In genomic region chr5:8997542-8998070, GRCh38 we compare ENCODE assay signal across 18 cellular contexts.
DNase-seq lines count a peak whose midpoint lies in the region; ATAC-seq and TF ChIP-seq lines count a peak whose summit lies in the region.
"Had no signal": no experiment of that assay in that cellular context is flagged by ENCODE, and none has a peak within 500 bp of the region (broad histone marks: within the 10 kb centered on the region; RNA-seq: fewer than 3 reads in every experiment).

No MANE protein-coding gene starts in this region.

- H3K27me3 ChIP-seq in breast epithelium (no peaks in the 10 kb centered on the region), neural progenitor cell (peaks cover 80% of the 10 kb centered on the region)
- no peaks in the 10 kb centered on the region for H3K27me3 ChIP-seq in effector memory CD4-positive, alpha-beta T cell (replicated peaks; ENCODE audit: control insufficient read depth, insufficient read depth, low read length, poor library complexity, severe bottlenecking)
- H3K27me3 ChIP-seq: BLaER1 had no signal

- no peaks in the 10 kb centered on the region for H3K4me1 ChIP-seq in breast epithelium
- peaks cover 9% of the 10 kb centered on the region for H3K4me1 ChIP-seq in neural progenitor cell
- H3K4me1 ChIP-seq in effector memory CD4-positive, alpha-beta T cell (ENCODE audit: control insufficient read depth, insufficient read depth, low read length, poor library complexity, severe bottlenecking), result no peaks in the 10 kb centered on the region
- H3K4me1 ChIP-seq: BLaER1 had no signal

- intact Hi-C loops in MCF 10A (cut with micrococcal nuclease) (loop anchor here (10.0 kb wide), 1 partner anchor 243 kb away; no protein-coding TSS in a partner anchor), breast epithelium (cut with DNase I; ENCODE audit: low total_unique reads) (no loop called here)

- no peaks in the 10 kb centered on the region for H3K36me3 Mint-ChIP-seq in MCF 10A (ENCODE audit: insufficient read depth, unreplicated experiment)
- peaks cover 1% of the 10 kb centered on the region for H3K36me3 Mint-ChIP-seq in neural progenitor cell
- H3K36me3 Mint-ChIP-seq: CD14-positive monocyte; CD4-positive, alpha-beta memory T cell had no signal

- no peaks in the 10 kb centered on the region for H3K9me3 ChIP-seq in breast epithelium
- no peaks in the 10 kb centered on the region for H3K9me3 ChIP-seq in neural progenitor cell (ENCODE audit: low read depth)
- no peaks in the 10 kb centered on the region for H3K9me3 ChIP-seq in effector memory CD4-positive, alpha-beta T cell (ENCODE audit: control insufficient read depth, low read length)

- H3K9ac ChIP-seq in neural progenitor cell, result no peak overlapping the region
- H3K9ac ChIP-seq: BLaER1 had no signal

- H3K4me3 Mint-ChIP-seq in MCF 10A (ENCODE audit: unreplicated experiment) (no peak overlapping the region), neural progenitor cell (no peak overlapping the region)
- H3K4me3 Mint-ChIP-seq: CD14-positive monocyte; CD4-positive, alpha-beta memory T cell; H9 had no signal

- H3K4me2 ChIP-seq in neural progenitor cell, result peak overlapping the region; percentile 17
- H3K4me2 ChIP-seq: BLaER1 had no signal

- H3K27ac Mint-ChIP-seq in MCF 10A (ENCODE audit: low read depth, unreplicated experiment), result no peak overlapping the region
- H3K27ac Mint-ChIP-seq in neural progenitor cell, result no peak overlapping the region
- H3K27ac Mint-ChIP-seq: CD14-positive monocyte; CD4-positive, alpha-beta memory T cell had no signal

- H3K4me1 Mint-ChIP-seq in MCF 10A (ENCODE audit: insufficient read depth, unreplicated experiment) (peaks cover 6% of the 10 kb centered on the region), neural progenitor cell (peaks cover 13% of the 10 kb centered on the region)
- H3K4me1 Mint-ChIP-seq: CD14-positive monocyte; CD4-positive, alpha-beta memory T cell had no signal

- peaks cover 8% of the 10 kb centered on the region for H3F3A ChIP-seq in neural progenitor cell (ENCODE audit: low read depth)

- TF ChIP-seq CTCF in MCF 10A (IDR thresholded peaks at IDR 0.05; ENCODE audit: unreplicated experiment), result no peak
- TF ChIP-seq CTCF in breast epithelium (IDR thresholded peaks at IDR 0.05), result no peak
- no peak for TF ChIP-seq CTCF in RWPE1 (conservative IDR thresholded peaks at IDR 0.05; ENCODE audit: low read depth)
- TF ChIP-seq CTCF in epithelial cell of esophagus (IDR thresholded peaks at IDR 0.05; ENCODE audit: insufficient read depth, low read depth, low read length, missing control alignments), result no peak
- no peak for TF ChIP-seq CTCF in neural progenitor cell (IDR thresholded peaks at IDR 0.05)

- no peak overlapping the region for H3K4me3 ChIP-seq in breast epithelium
- no peak overlapping the region for H3K4me3 ChIP-seq in epithelial cell of esophagus (ENCODE audit: low read length)
- no peak overlapping the region for H3K4me3 ChIP-seq in neural progenitor cell
- no peak overlapping the region for H3K4me3 ChIP-seq in effector memory CD4-positive, alpha-beta T cell (ENCODE audit: insufficient read depth, low read depth, low read length, poor library complexity, severe bottlenecking)
- H3K4me3 ChIP-seq: BLaER1 had no signal

- H3K36me3 ChIP-seq in breast epithelium (no peaks in the 10 kb centered on the region), neural progenitor cell (no peaks in the 10 kb centered on the region)
- H3K36me3 ChIP-seq in effector memory CD4-positive, alpha-beta T cell (ENCODE audit: control insufficient read depth, insufficient read depth, low read length), result no peaks in the 10 kb centered on the region
- H3K36me3 ChIP-seq: BLaER1 had no signal

- ATAC-seq in GM19452 (IDR thresholded peaks at IDR 0.05; ENCODE audit: unreplicated experiment), result no peak
- ATAC-seq: HepG2 had no signal

- H3K9me3 Mint-ChIP-seq in MCF 10A (ENCODE audit: unreplicated experiment), result no peaks in the 10 kb centered on the region
- peaks cover 5% of the 10 kb centered on the region for H3K9me3 Mint-ChIP-seq in neural progenitor cell

- no peaks in the 10 kb centered on the region for H3K27me3 Mint-ChIP-seq in MCF 10A (ENCODE audit: insufficient read depth, unreplicated experiment)
- H3K27me3 Mint-ChIP-seq in neural progenitor cell (ENCODE audit: insufficient read depth, low read depth), result peaks cover 2% of the 10 kb centered on the region
- H3K27me3 Mint-ChIP-seq: CD4-positive, alpha-beta memory T cell had no signal

- peaks cover 15% of the 10 kb centered on the region for H4K20me1 ChIP-seq in neural progenitor cell (ENCODE audit: low read depth)
- H4K20me1 ChIP-seq: BLaER1 had no signal

- DNase-seq in MCF 10A (ENCODE audit: unreplicated experiment) (peak; percentile 24), breast epithelium (ENCODE audit: low spot score in 2 of 2) (no peak), RWPE1 (ENCODE audit: low spot score) (peak; percentile 51), epithelial cell of esophagus (ENCODE audit: low read depth) (peak; percentile 78), neural progenitor cell (ENCODE audit: low spot score) (no peak), EL (no peak)
- no peak for DNase-seq in effector memory CD4-positive, alpha-beta T cell
- DNase-seq: 8988T; CD4-positive, alpha-beta memory T cell; DMS153; DMS79; GF-D8; GOT3; H9 had no signal

- BruUV-seq in MCF 10A (replicated peaks; lab: Mats Ljungman, UMichigan), result no TSS peak

- no peak for TF ChIP-seq POLR2A in breast epithelium (IDR thresholded peaks at IDR 0.05)

- CTCF ChIA-PET in MCF 10A (lab: Yijun Ruan, JAX), result interaction anchor here (0.7 to 1.2 kb wide), 3 partner anchors 17 to 233 kb away, joined by 3 to 5 read pairs (median 5); no protein-coding TSS in a partner anchor
- CTCF ChIA-PET in RWPE1 (lab: Yijun Ruan, JAX), result no interaction called here

- POLR2A ChIA-PET in MCF 10A (lab: Yijun Ruan, JAX) (interaction anchor here (0.6 to 1.3 kb wide), 5 partner anchors 16 to 808 kb away, joined by 3 to 5 read pairs (median 3); no protein-coding TSS in a partner anchor), RWPE1 (lab: Yijun Ruan, JAX; ENCODE audit: low non-redundant PET) (no interaction called here)

- H3K27ac ChIP-seq in breast epithelium, result no peak overlapping the region
- H3K27ac ChIP-seq in RWPE1, result no peak overlapping the region
- no peak overlapping the region for H3K27ac ChIP-seq in neural progenitor cell
- H3K27ac ChIP-seq in effector memory CD4-positive, alpha-beta T cell (ENCODE audit: insufficient read depth, low read length, poor library complexity, severe bottlenecking), result no peak overlapping the region
- H3K27ac ChIP-seq: BLaER1 had no signal

- no peaks in the 10 kb centered on the region for H3K79me2 ChIP-seq in neural progenitor cell (ENCODE audit: low read depth)

- H2AFZ ChIP-seq in neural progenitor cell (replicated peaks), result no peak overlapping the region

Comparison
In these comparisons a context has a peak if more than half of its experiments do, and no peak if none do; other contexts are left out.
1. DNase-seq: peak in MCF 10A (single experiment), RWPE1 (single experiment) and epithelial cell of esophagus (single experiment); none in breast epithelium (0 of 2), neural progenitor cell (single experiment), effector memory CD4-positive, alpha-beta T cell (0 of 3) and EL (single experiment).